ENCODE assay signal across 2 cellular contexts in the genomic region with DNA sequence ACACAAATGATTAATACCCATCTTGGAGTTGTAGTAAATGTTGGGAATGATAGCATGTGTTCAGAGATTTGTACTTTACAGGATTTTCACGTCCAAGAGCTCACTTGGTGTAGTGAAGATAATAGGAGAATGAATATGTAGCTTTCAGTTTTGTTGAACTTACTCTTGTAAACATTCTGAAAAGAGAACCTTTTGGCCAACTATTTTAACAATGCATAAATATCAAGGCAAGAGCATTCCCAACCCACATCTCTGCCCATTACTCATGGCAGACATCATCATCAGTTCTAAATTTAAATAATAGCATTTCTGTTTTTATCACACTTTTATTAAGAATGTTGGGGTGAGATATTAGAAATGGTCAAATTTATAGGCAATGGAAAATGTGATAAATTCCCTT.
TF ChIP-seq lines count a peak whose summit lies in the region.

No MANE protein-coding gene starts in this region.

TF ChIP-seq in A549, 52 proteins besides CTCF, POLR2A, EP300 and RAD21 (continued from another document):
- TF ChIP-seq HOXA7 (CRISPR knock-in tag; IDR thresholded peaks at IDR 0.05) (no peak), SREBF2 (IDR thresholded peaks at IDR 0.05) (no peak), ESRRA (IDR thresholded peaks at IDR 0.05; ENCODE audit: borderline replicate concordance, low read length) (no peak), BHLHE40 (IDR thresholded peaks at IDR 0.05; ENCODE audit: low read depth, low read length) (no peak), ZNF302 (CRISPR knock-in tag; IDR thresholded peaks at IDR 0.05) (no peak)

TF ChIP-seq in IMR-90, 13 proteins besides CTCF, POLR2A, EP300 and RAD21 (continued from another document):
- TF ChIP-seq FOS (IDR thresholded peaks at IDR 0.05; ENCODE audit: low read depth, low read length) (no peak), MAZ (IDR thresholded peaks at IDR 0.05; ENCODE audit: borderline replicate concordance, low read depth, low read length) (no peak), MXI1 (IDR thresholded peaks at IDR 0.05; ENCODE audit: borderline replicate concordance, low read depth, low read length) (no peak), SMC3 (IDR thresholded peaks at IDR 0.05; ENCODE audit: low read depth, low read length) (no peak), RCOR1 (IDR thresholded peaks at IDR 0.05; ENCODE audit: insufficient replicate concordance, low read length) (no peak), MAFK (IDR thresholded peaks at IDR 0.05; ENCODE audit: low read depth, low read length) (no peak), CHD1 (IDR thresholded peaks at IDR 0.05; ENCODE audit: low read depth, low read length) (no peak)
- TF ChIP-seq, protein P1, sequence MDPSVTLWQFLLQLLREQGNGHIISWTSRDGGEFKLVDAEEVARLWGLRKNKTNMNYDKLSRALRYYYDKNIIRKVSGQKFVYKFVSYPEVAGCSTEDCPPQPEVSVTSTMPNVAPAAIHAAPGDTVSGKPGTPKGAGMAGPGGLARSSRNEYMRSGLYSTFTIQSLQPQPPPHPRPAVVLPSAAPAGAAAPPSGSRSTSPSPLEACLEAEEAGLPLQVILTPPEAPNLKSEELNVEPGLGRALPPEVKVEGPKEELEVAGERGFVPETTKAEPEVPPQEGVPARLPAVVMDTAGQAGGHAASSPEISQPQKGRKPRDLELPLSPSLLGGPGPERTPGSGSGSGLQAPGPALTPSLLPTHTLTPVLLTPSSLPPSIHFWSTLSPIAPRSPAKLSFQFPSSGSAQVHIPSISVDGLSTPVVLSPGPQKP (IDR thresholded peaks at IDR 0.05; ENCODE audit: borderline replicate concordance, low read depth, low read length): no peak
- TF ChIP-seq, protein P2, sequence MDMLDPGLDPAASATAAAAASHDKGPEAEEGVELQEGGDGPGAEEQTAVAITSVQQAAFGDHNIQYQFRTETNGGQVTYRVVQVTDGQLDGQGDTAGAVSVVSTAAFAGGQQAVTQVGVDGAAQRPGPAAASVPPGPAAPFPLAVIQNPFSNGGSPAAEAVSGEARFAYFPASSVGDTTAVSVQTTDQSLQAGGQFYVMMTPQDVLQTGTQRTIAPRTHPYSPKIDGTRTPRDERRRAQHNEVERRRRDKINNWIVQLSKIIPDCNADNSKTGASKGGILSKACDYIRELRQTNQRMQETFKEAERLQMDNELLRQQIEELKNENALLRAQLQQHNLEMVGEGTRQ (IDR thresholded peaks at IDR 0.05; ENCODE audit: low read depth, low read length): no peak
